1 cellular context compared by ENCODE assay signal in genomic region chr10:63114031-63114814, GRCh38.
A peak's percentile ranks its signal among the peaks of the same experiment; 100 is the strongest.
TF ChIP-seq lines count a peak whose summit lies in the region.

No MANE protein-coding gene starts in this region.

TF ChIP-seq in HepG2, 621 proteins besides CTCF, POLR2A, EP300 and RAD21 (continued from another document and continues in another):
- TF ChIP-seq ZNF784 (CRISPR knock-in tag; IDR thresholded peaks at IDR 0.05; ENCODE audit: borderline replicate concordance) (no peak), ZBTB21 (CRISPR knock-in tag; IDR thresholded peaks at IDR 0.05) (peak; percentile 73), BRD4 (CRISPR knock-in tag; IDR thresholded peaks at IDR 0.05) (no peak), SOX6 (IDR thresholded peaks at IDR 0.05) (no peak), SOX6 (CRISPR knock-in tag; IDR thresholded peaks at IDR 0.05) (no peak; the same call in 1 of the 2 replicates), TAF1 (CRISPR knock-in tag; IDR thresholded peaks at IDR 0.05) (no peak), HNF1A (IDR thresholded peaks at IDR 0.05; ENCODE audit: low read depth) (no peak), HNF1A (CRISPR knock-in tag; IDR thresholded peaks at IDR 0.05; ENCODE audit: borderline replicate concordance) (no peak), KMT2B (CRISPR knock-in tag; IDR thresholded peaks at IDR 0.05) (0 out of 2 replicates have a peak, but pooled peaks have one; percentile 24), XRCC5 (optimal IDR thresholded peaks at IDR 0.05; ENCODE audit: low read length) (no peak), ZNF879 (CRISPR knock-in tag; IDR thresholded peaks at IDR 0.05) (no peak), RNF2 (conservative IDR thresholded peaks at IDR 0.05; ENCODE audit: low read depth) (no peak), ATRX (CRISPR knock-in tag; IDR thresholded peaks at IDR 0.05; ENCODE audit: borderline replicate concordance) (no peak), ZNF646 (CRISPR knock-in tag; IDR thresholded peaks at IDR 0.05) (no peak), CCDC6 (CRISPR knock-in tag; IDR thresholded peaks at IDR 0.05) (no peak), HNRNPLL (IDR thresholded peaks at IDR 0.05; ENCODE audit: low read depth, low read length, poor library complexity, severe bottlenecking) (no peak), MEF2D (CRISPR knock-in tag; IDR thresholded peaks at IDR 0.05) (no peak), NAIF1 (CRISPR knock-in tag; IDR thresholded peaks at IDR 0.05; ENCODE audit: borderline replicate concordance) (no peak), SKIL (CRISPR knock-in tag; IDR thresholded peaks at IDR 0.05; ENCODE audit: borderline replicate concordance) (no peak), YEATS4 (CRISPR knock-in tag; IDR thresholded peaks at IDR 0.05; ENCODE audit: borderline replicate concordance) (no peak), ZNF460 (CRISPR knock-in tag; IDR thresholded peaks at IDR 0.05; ENCODE audit: borderline replicate concordance) (no peak), ZNF660 (CRISPR knock-in tag; IDR thresholded peaks at IDR 0.05; ENCODE audit: borderline replicate concordance, low read depth) (no peak), CSRNP1 (CRISPR knock-in tag; IDR thresholded peaks at IDR 0.05) (no peak), NR2F6 (IDR thresholded peaks at IDR 0.05) (no peak), NR2F6 (CRISPR knock-in tag; IDR thresholded peaks at IDR 0.05) (peak; percentile 68; the same call in 1 of the 2 replicates), MED1 (CRISPR knock-in tag; IDR thresholded peaks at IDR 0.05) (peak; percentile 71), ZNF546 (CRISPR knock-in tag; conservative IDR thresholded peaks at IDR 0.05) (no peak), NR2F1 (CRISPR knock-in tag; IDR thresholded peaks at IDR 0.05) (0 out of 4 replicates have a peak, but pooled peaks of 1 of the 2 experiments have one; percentile 15), ZNF556 (CRISPR knock-in tag; IDR thresholded peaks at IDR 0.05; ENCODE audit: borderline replicate concordance) (no peak), PHF20 (CRISPR knock-in tag; IDR thresholded peaks at IDR 0.05) (no peak), FOXA1 (IDR thresholded peaks at IDR 0.05) (no peak), FOXA1 (CRISPR knock-in tag; IDR thresholded peaks at IDR 0.05) (peak; percentile 93), FOXO1 (CRISPR knock-in tag; IDR thresholded peaks at IDR 0.05) (peak; percentile 96), DMTF1 (CRISPR knock-in tag; IDR thresholded peaks at IDR 0.05) (no peak), ZSCAN31 (CRISPR knock-in tag; IDR thresholded peaks at IDR 0.05; ENCODE audit: low read depth) (no peak), MZF1 (CRISPR knock-in tag; IDR thresholded peaks at IDR 0.05; ENCODE audit: borderline replicate concordance) (no peak)
- TF ChIP-seq, protein P1, sequence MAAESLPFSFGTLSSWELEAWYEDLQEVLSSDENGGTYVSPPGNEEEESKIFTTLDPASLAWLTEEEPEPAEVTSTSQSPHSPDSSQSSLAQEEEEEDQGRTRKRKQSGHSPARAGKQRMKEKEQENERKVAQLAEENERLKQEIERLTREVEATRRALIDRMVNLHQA (CRISPR knock-in tag; IDR thresholded peaks at IDR 0.05): no peak
- TF ChIP-seq, protein P2, sequence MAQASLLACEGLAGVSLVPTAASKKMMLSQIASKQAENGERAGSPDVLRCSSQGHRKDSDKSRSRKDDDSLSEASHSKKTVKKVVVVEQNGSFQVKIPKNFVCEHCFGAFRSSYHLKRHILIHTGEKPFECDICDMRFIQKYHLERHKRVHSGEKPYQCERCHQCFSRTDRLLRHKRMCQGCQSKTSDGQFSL (CRISPR knock-in tag; IDR thresholded peaks at IDR 0.05): no peak
- TF ChIP-seq, protein P3, sequence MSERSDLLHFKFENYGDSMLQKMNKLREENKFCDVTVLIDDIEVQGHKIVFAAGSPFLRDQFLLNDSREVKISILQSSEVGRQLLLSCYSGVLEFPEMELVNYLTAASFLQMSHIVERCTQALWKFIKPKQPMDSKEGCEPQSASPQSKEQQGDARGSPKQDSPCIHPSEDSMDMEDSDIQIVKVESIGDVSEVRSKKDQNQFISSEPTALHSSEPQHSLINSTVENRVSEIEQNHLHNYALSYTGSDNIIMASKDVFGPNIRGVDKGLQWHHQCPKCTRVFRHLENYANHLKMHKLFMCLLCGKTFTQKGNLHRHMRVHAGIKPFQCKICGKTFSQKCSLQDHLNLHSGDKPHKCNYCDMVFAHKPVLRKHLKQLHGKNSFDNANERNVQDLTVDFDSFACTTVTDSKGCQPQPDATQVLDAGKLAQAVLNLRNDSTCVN (CRISPR knock-in tag; IDR thresholded peaks at IDR 0.05; ENCODE audit: borderline replicate concordance): peak; percentile 95
- TF ChIP-seq, protein P4, sequence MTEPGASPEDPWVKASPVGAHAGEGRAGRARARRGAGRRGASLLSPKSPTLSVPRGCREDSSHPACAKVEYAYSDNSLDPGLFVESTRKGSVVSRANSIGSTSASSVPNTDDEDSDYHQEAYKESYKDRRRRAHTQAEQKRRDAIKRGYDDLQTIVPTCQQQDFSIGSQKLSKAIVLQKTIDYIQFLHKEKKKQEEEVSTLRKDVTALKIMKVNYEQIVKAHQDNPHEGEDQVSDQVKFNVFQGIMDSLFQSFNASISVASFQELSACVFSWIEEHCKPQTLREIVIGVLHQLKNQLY (CRISPR knock-in tag; IDR thresholded peaks at IDR 0.05): no peak
- TF ChIP-seq, protein P5, sequence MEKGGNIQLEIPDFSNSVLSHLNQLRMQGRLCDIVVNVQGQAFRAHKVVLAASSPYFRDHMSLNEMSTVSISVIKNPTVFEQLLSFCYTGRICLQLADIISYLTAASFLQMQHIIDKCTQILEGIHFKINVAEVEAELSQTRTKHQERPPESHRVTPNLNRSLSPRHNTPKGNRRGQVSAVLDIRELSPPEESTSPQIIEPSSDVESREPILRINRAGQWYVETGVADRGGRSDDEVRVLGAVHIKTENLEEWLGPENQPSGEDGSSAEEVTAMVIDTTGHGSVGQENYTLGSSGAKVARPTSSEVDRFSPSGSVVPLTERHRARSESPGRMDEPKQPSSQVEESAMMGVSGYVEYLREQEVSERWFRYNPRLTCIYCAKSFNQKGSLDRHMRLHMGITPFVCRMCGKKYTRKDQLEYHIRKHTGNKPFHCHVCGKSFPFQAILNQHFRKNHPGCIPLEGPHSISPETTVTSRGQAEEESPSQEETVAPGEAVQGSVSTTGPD (CRISPR knock-in tag; IDR thresholded peaks at IDR 0.05): no peak
